In genomic region chrX:482192-482701, GRCh38 we compare ENCODE assay signal across 31 cellular contexts.
"Had no signal": no experiment of that assay in that cellular context is flagged by ENCODE, and none has a peak within 500 bp of the region (broad histone marks: within the 10 kb centered on the region; RNA-seq: fewer than 3 reads in every experiment).

No MANE protein-coding gene starts in this region.

- H3K4me2 ChIP-seq: hepatocyte had no signal

- H3K27ac ChIP-seq: epithelial cell of prostate, gastrocnemius medialis, hepatocyte, pancreas, prostate gland, sigmoid colon, stomach, thyroid gland, upper lobe of left lung had no signal

- H3K4me1 Mint-ChIP-seq: activated CD8-positive, alpha-beta memory T cell treated with anti-CD3 and anti-CD28 coated beads, Interleukin-2, amount 10 ng/mL, durations not matched to agents 7 days and 5 days; activated naive CD4-positive, alpha-beta T cell treated with anti-CD3 and anti-CD28 coated beads, Interleukin-2, amount 50 U/mL, for 24 hours; activated naive CD8-positive, alpha-beta T cell treated with anti-CD3 and anti-CD28 coated beads, Interleukin-2, amount 50 U/mL, for 24 hours; mesothelial cell of epicardium; naive B cell; stimulated activated naive B cell treated with anti-CD40 and anti-IgM and Interleukin-4, amounts not matched to agents 10 μg/mL and 1 μg/mL and 100 μg/mL, for 72 hours had no signal

- H3K9me3 Mint-ChIP-seq: activated CD4-positive, alpha-beta memory T cell treated with anti-CD3 and anti-CD28 coated beads for 36 hours; activated naive CD4-positive, alpha-beta T cell treated with anti-CD3 and anti-CD28 coated beads, Interleukin-2, amount 50 U/mL, for 24 hours; activated naive CD8-positive, alpha-beta T cell treated with anti-CD3 and anti-CD28 coated beads, Interleukin-2, amount 50 U/mL, for 24 hours had no signal

- H3K27me3 ChIP-seq: gastrocnemius medialis, hepatocyte, thyroid gland, upper lobe of left lung had no signal

- H3K36me3 Mint-ChIP-seq: activated CD4-positive, alpha-beta memory T cell treated with anti-CD3 and anti-CD28 coated beads for 36 hours; activated CD8-positive, alpha-beta memory T cell treated with anti-CD3 and anti-CD28 coated beads, Interleukin-2, amount 10 ng/mL, durations not matched to agents 7 days and 5 days; activated naive CD4-positive, alpha-beta T cell treated with anti-CD3 and anti-CD28 coated beads, Interleukin-2, amount 50 U/mL, for 24 hours; mesothelial cell of epicardium; naive B cell had no signal

- H3K79me2 ChIP-seq: hepatocyte had no signal

- H3K4me3 ChIP-seq: gastrocnemius medialis, hepatocyte, pancreas, prostate gland, sigmoid colon, stomach, thyroid gland, upper lobe of left lung had no signal

- H3K36me3 ChIP-seq: gastrocnemius medialis, pancreas, prostate gland, sigmoid colon, stomach, thyroid gland, upper lobe of left lung had no signal

- H2AFZ ChIP-seq: hepatocyte had no signal

- ATAC-seq: activated CD8-positive, alpha-beta memory T cell treated with anti-CD3 and anti-CD28 coated beads, Interleukin-2, amount 10 ng/mL, durations not matched to agents 7 days and 5 days; activated naive CD8-positive, alpha-beta T cell treated with anti-CD3 and anti-CD28 coated beads, Interleukin-2, amount 50 U/mL, for 24 hours; gastrocnemius medialis; left colon; pancreas; stimulated activated naive B cell treated with anti-CD40 and anti-IgM and Interleukin-4, amounts not matched to agents 10 μg/mL and 1 μg/mL and 100 μg/mL, for 72 hours had no signal

- H3K9me3 ChIP-seq: gastrocnemius medialis, pancreas, prostate gland, thyroid gland had no signal

- H3K4me1 ChIP-seq: gastrocnemius medialis, pancreas, prostate gland, sigmoid colon, stomach, thyroid gland, upper lobe of left lung had no signal

- H3K27ac Mint-ChIP-seq: activated CD4-positive, alpha-beta memory T cell treated with anti-CD3 and anti-CD28 coated beads for 36 hours; activated CD8-positive, alpha-beta memory T cell treated with anti-CD3 and anti-CD28 coated beads, Interleukin-2, amount 10 ng/mL, durations not matched to agents 7 days and 5 days; activated naive CD4-positive, alpha-beta T cell treated with anti-CD3 and anti-CD28 coated beads, Interleukin-2, amount 50 U/mL, for 24 hours; activated naive CD8-positive, alpha-beta T cell treated with anti-CD3 and anti-CD28 coated beads, Interleukin-2, amount 50 U/mL, for 24 hours; activated T-helper 2 cell treated with anti-CD3 and anti-CD28 coated beads, Interferon-gamma antibody, Interleukin-2, Interleukin-4, amounts not matched to agents 10 μg/mL and 5 μg/mL and 100 μg/mL, durations not matched to agents 14 hours and 24 hours and 36 hours; mesothelial cell of epicardium; naive B cell; nephron progenitor cell; stimulated activated naive B cell treated with anti-CD40 and anti-IgM and Interleukin-4, amounts not matched to agents 10 μg/mL and 1 μg/mL and 100 μg/mL, for 72 hours had no signal

- DNase-seq: activated CD4-positive, alpha-beta memory T cell treated with anti-CD3 and anti-CD28 coated beads for 36 hours; activated CD4-positive, alpha-beta T cell treated with anti-CD3 and anti-CD28 coated beads for 48 hours; activated CD8-positive, alpha-beta memory T cell treated with anti-CD3 and anti-CD28 coated beads, Interleukin-2, amount 10 ng/mL, durations not matched to agents 7 days and 5 days; activated naive CD8-positive, alpha-beta T cell treated with anti-CD3 and anti-CD28 coated beads, Interleukin-2, amount 50 U/mL, for 24 hours; activated T-cell treated with anti-CD3 and anti-CD28 coated beads, Interleukin-2, amount 50 U/mL, for 48 hours; amygdala; central memory CD4-positive, alpha-beta T cell; effector CD8-positive, alpha-beta T cell; gastrocnemius medialis; islet precursor cell; left colon; naive B cell; nephron progenitor cell; nucleus accumbens; pancreas; sigmoid colon; small intestine; stimulated activated CD4-positive, alpha-beta T cell treated with anti-CD3 and anti-CD28 coated beads, Interleukin-1b, Interleukin-23, amount 100 ng/mL, for 48 hours; stimulated activated CD4-positive, alpha-beta T cell treated with anti-CD3 and anti-CD28 coated beads, Interleukin-4, amount 100 ng/mL, for 4 hours; stimulated activated CD8-positive, alpha-beta memory T cell treated with anti-CD3 and anti-CD28 coated beads, Interleukin-4, amount 100 ng/mL, for 48 hours; stimulated activated naive B cell treated with anti-CD40 and anti-IgM and Interleukin-4, amounts not matched to agents 10 μg/mL and 1 μg/mL and 100 μg/mL, for 72 hours; stomach; thyroid gland; upper lobe of left lung had no signal

- H3K27me3 Mint-ChIP-seq: activated CD4-positive, alpha-beta memory T cell treated with anti-CD3 and anti-CD28 coated beads for 36 hours; activated CD8-positive, alpha-beta memory T cell treated with anti-CD3 and anti-CD28 coated beads, Interleukin-2, amount 10 ng/mL, durations not matched to agents 7 days and 5 days; activated naive CD8-positive, alpha-beta T cell treated with anti-CD3 and anti-CD28 coated beads, Interleukin-2, amount 50 U/mL, for 24 hours; naive B cell had no signal

- H3K4me3 Mint-ChIP-seq: activated CD4-positive, alpha-beta memory T cell treated with anti-CD3 and anti-CD28 coated beads for 36 hours; activated CD8-positive, alpha-beta memory T cell treated with anti-CD3 and anti-CD28 coated beads, Interleukin-2, amount 10 ng/mL, durations not matched to agents 7 days and 5 days; activated naive CD4-positive, alpha-beta T cell treated with anti-CD3 and anti-CD28 coated beads, Interleukin-2, amount 50 U/mL, for 24 hours; activated naive CD8-positive, alpha-beta T cell treated with anti-CD3 and anti-CD28 coated beads, Interleukin-2, amount 50 U/mL, for 24 hours; mesothelial cell of epicardium; naive B cell; nephron progenitor cell; stimulated activated naive B cell treated with anti-CD40 and anti-IgM and Interleukin-4, amounts not matched to agents 10 μg/mL and 1 μg/mL and 100 μg/mL, for 72 hours had no signal

- FAIRE-seq: endometrium, pancreas, small intestine had no signal
